ENCODE assay signal across 8 cellular contexts in genomic region chr10:17819836-17820235, GRCh38. TPM values are rescaled to one million over a fixed set of nuclear protein-coding genes. Genes with fewer than 3 reads are reported as not detected.
"Had no signal": no experiment of that assay in that cellular context is flagged by ENCODE, and none has a peak within 500 bp of the region (broad histone marks: within the 10 kb centered on the region; RNA-seq: fewer than 3 reads in every experiment).

No MANE protein-coding gene starts in this region.

- DNase-seq: GM23248, GOT3, H7, HCEC 1CT, HFFc6 had no signal

- H3K9ac ChIP-seq: GM23248 had no signal

- H3K4me3 Mint-ChIP-seq: GM23338, HFFc6 had no signal

- H3K36me3 ChIP-seq: HAP-1 had no signal

- H3K4me3 ChIP-seq: GM23248, GM23338, HAP-1 had no signal

- H3K4me1 Mint-ChIP-seq: GM23338 had no signal

- H3K27ac Mint-ChIP-seq: GM23338, HFFc6 had no signal

- H3K9me3 ChIP-seq: HAP-1 had no signal

- H3K4me1 ChIP-seq: HAP-1 had no signal

- H2AFZ ChIP-seq: GM23248, GM23338 had no signal

- H3K4me2 ChIP-seq: GM23338 had no signal

- H3K27ac ChIP-seq: GM23248 had no signal

- H3K9me3 Mint-ChIP-seq: GM23338, HFFc6 had no signal

RNA-seq across cellular contexts. Expression of gene MRC1, which starts 10.7 kb away (rescaled TPM):
- total RNA-seq: GM23248, GM23338, H4 had no signal
- polyA plus RNA-seq: GM23248, GM23338 had no signal
